Comparison of ENCODE assay signal across 18 cellular contexts in genomic region chr12:132536102-132536876, GRCh38. TPM values are rescaled to one million over a fixed set of nuclear protein-coding genes. Genes with fewer than 3 reads are reported as not detected.
DNase-seq lines count a peak whose midpoint lies in the region; ATAC-seq and TF ChIP-seq lines count a peak whose summit lies in the region.
"Had no signal": no experiment of that assay in that cellular context is flagged by ENCODE, and none has a peak within 500 bp of the region (broad histone marks: within the 10 kb centered on the region; RNA-seq: fewer than 3 reads in every experiment).

No MANE protein-coding gene starts in this region.

- H3K4me3 ChIP-seq in CD4-positive, alpha-beta memory T cell (ENCODE audit: low read length in 2 of 2), result no peak overlapping the region
- H3K4me3 ChIP-seq in HUES64 (ENCODE audit: low read length) (0 out of 2 replicates have a peak overlapping the region, but pooled peaks have one; percentile 3), endodermal cell (ENCODE audit: low read length) (peak overlapping the region; percentile 15)
- H3K4me3 ChIP-seq: BLaER1 treated with 17β-estradiol and CSF1 and Interleukin-3, amounts not matched to agents 10 nM and 100 nM; SJSA1 had no signal

- no peak for TF ChIP-seq CTCF in endodermal cell (conservative IDR thresholded peaks at IDR 0.05)

- TF ChIP-seq POLR2A in GM18505 (IDR thresholded peaks at IDR 0.05; ENCODE audit: borderline replicate concordance, extremely low read depth, insufficient read depth, insufficient read length), result no peak

- peaks cover 7 to 19% (median 14%) of the 10 kb centered on the region in 4 donors for H3K4me1 Mint-ChIP-seq in CD4-positive, alpha-beta memory T cell
- H3K4me1 Mint-ChIP-seq in endodermal cell, result no peaks in the 10 kb centered on the region
- H3K4me1 Mint-ChIP-seq in natural killer cell treated with Interleukin-12 subunit alpha and Interleukin-12 subunit beta and Interleukin-15 and Interleukin-18, amount 100 ng/mL, for 72 hours (ENCODE audit: low read depth in 2 of 2), result peaks cover 29 to 31% of the 10 kb centered on the region in 2 donors

- no peaks in the 10 kb centered on the region for H3K9me3 ChIP-seq in CD4-positive, alpha-beta memory T cell (ENCODE audit: control insufficient read depth in 1 of 2, low read length in 2 of 2)
- H3K9me3 ChIP-seq in HUES64 (ENCODE audit: insufficient read depth, low read depth, low read length) (peaks cover 58% of the 10 kb centered on the region), endodermal cell (ENCODE audit: control insufficient read depth, low read length) (peaks cover 36% of the 10 kb centered on the region)
- H3K9me3 ChIP-seq: BLaER1 treated with 17β-estradiol and CSF1 and Interleukin-3, amounts not matched to agents 10 nM and 100 nM had no signal

- CTCF ChIA-PET in CD4-positive, alpha-beta memory T cell (lab: Charles Lee; ENCODE audit: partially characterized antibody), result no interaction called here

- no peak overlapping the region for H3K27ac ChIP-seq in CD4-positive, alpha-beta memory T cell (ENCODE audit: low read depth, low read length)
- H3K27ac ChIP-seq in HUES64 (ENCODE audit: low read depth, low read length), result no peak overlapping the region
- H3K27ac ChIP-seq in endodermal cell (ENCODE audit: low read depth, low read length), result no peak overlapping the region
- H3K27ac ChIP-seq: BLaER1 treated with 17β-estradiol and CSF1 and Interleukin-3, amounts not matched to agents 10 nM and 100 nM; SJSA1 had no signal

- DNase-seq in CD4-positive, alpha-beta memory T cell, result no peak
- DNase-seq in endodermal cell (no peak), NCI-H1436 treated with DMSO at 0.1 percent for 48 hours (lab: John Stamatoyannopoulos, UW) (no peak), occipital lobe (lab: John Stamatoyannopoulos, UW) (no peak)
- DNase-seq in natural killer cell treated with Interleukin-12 subunit alpha and Interleukin-12 subunit beta and Interleukin-15 and Interleukin-18, amount 100 ng/mL, for 72 hours (ENCODE audit: low spot score), result no peak
- DNase-seq in activated CD4-positive, alpha-beta T cell treated with anti-CD3 and anti-CD28 coated beads for 4 hours, result no peak
- DNase-seq: DND-41, GOT3, HFFc6, KBM-7, MV-4-11, NCI-H1417 treated with DMSO at 0.1 percent for 48 hours, NCI-H2081, NCI-H510A treated with DMSO at 0.1 percent for 48 hours had no signal

- intact Hi-C loops in CD4-positive, alpha-beta memory T cell (cut with micrococcal nuclease), result no loop called here

- H3K27ac Mint-ChIP-seq in CD4-positive, alpha-beta memory T cell, result peak overlapping the region in 4 of 7 donors; percentile 0 to 57 (median 47)
- no peak overlapping the region for H3K27ac Mint-ChIP-seq in endodermal cell
- peak overlapping the region; percentile 33 to 49 for H3K27ac Mint-ChIP-seq in natural killer cell treated with Interleukin-12 subunit alpha and Interleukin-12 subunit beta and Interleukin-15 and Interleukin-18, amount 100 ng/mL, for 72 hours
- H3K27ac Mint-ChIP-seq: HFFc6 had no signal

- POLR2A ChIA-PET in CD4-positive, alpha-beta memory T cell (lab: Charles Lee; ENCODE audit: partially characterized antibody), result no interaction called here

- peaks cover 0 to 5% (median 0%) of the 10 kb centered on the region in 8 donors for H3K9me3 Mint-ChIP-seq in CD4-positive, alpha-beta memory T cell
- H3K9me3 Mint-ChIP-seq in endodermal cell, result peaks cover 53% of the 10 kb centered on the region
- H3K9me3 Mint-ChIP-seq in natural killer cell treated with Interleukin-12 subunit alpha and Interleukin-12 subunit beta and Interleukin-15 and Interleukin-18, amount 100 ng/mL, for 72 hours, result peaks cover 11% of the 10 kb centered on the region

- H3K4me1 ChIP-seq in CD4-positive, alpha-beta memory T cell (ENCODE audit: insufficient read depth, low read length), result no peaks in the 10 kb centered on the region
- no peaks in the 10 kb centered on the region for H3K4me1 ChIP-seq in HUES64 (ENCODE audit: insufficient read depth, low read length)
- no peaks in the 10 kb centered on the region for H3K4me1 ChIP-seq in endodermal cell (ENCODE audit: control insufficient read depth, insufficient read depth, low read length)
- H3K4me1 ChIP-seq: SJSA1 had no signal

- H3K27me3 Mint-ChIP-seq in CD4-positive, alpha-beta memory T cell, result no peaks in the 10 kb centered on the region
- peaks cover 64% of the 10 kb centered on the region for H3K27me3 Mint-ChIP-seq in endodermal cell (ENCODE audit: insufficient read depth)
- no peaks in the 10 kb centered on the region for H3K27me3 Mint-ChIP-seq in natural killer cell treated with Interleukin-12 subunit alpha and Interleukin-12 subunit beta and Interleukin-15 and Interleukin-18, amount 100 ng/mL, for 72 hours

- 92% methylated on average over 16 of the region's 16 CpGs for WGBS in HUES64
- WGBS in endodermal cell (ENCODE audit: insufficient coverage in 1 of 2, insufficient read length in 1 of 2), 2 experiments, result 92 to 94% methylated on average over 15 to 16 of the region's 16 CpGs

- no peak for ATAC-seq in natural killer cell treated with Interleukin-12 subunit alpha and Interleukin-12 subunit beta and Interleukin-15 and Interleukin-18, amount 100 ng/mL, for 72 hours
- ATAC-seq in GM18505 (IDR thresholded peaks at IDR 0.05; ENCODE audit: unreplicated experiment), result no peak

- no peaks in the 10 kb centered on the region for H3K36me3 ChIP-seq in CD4-positive, alpha-beta memory T cell (ENCODE audit: insufficient read depth, low read length)
- H3K36me3 ChIP-seq in HUES64 (ENCODE audit: insufficient read depth, low read length) (peaks cover 3% of the 10 kb centered on the region; the same call in 1 of the 2 replicates), endodermal cell (ENCODE audit: control insufficient read depth, insufficient read depth, low read length) (no peaks in the 10 kb centered on the region)
- H3K36me3 ChIP-seq: BLaER1 treated with 17β-estradiol and CSF1 and Interleukin-3, amounts not matched to agents 10 nM and 100 nM; SJSA1 had no signal

- no peak overlapping the region for H3K4me3 Mint-ChIP-seq in CD4-positive, alpha-beta memory T cell
- H3K4me3 Mint-ChIP-seq in endodermal cell, result no peak overlapping the region
- peak overlapping the region; percentile 3 for H3K4me3 Mint-ChIP-seq in natural killer cell treated with Interleukin-12 subunit alpha and Interleukin-12 subunit beta and Interleukin-15 and Interleukin-18, amount 100 ng/mL, for 72 hours
- H3K4me3 Mint-ChIP-seq: HFFc6 had no signal

- no peaks in the 10 kb centered on the region for H3K27me3 ChIP-seq in CD4-positive, alpha-beta memory T cell (ENCODE audit: insufficient read depth, low read length)
- H3K27me3 ChIP-seq in HUES64 (ENCODE audit: insufficient read depth, low read length), result peaks cover 36% of the 10 kb centered on the region
- peaks cover 10% of the 10 kb centered on the region for H3K27me3 ChIP-seq in endodermal cell (ENCODE audit: control insufficient read depth, insufficient read depth, low read length, poor library complexity, severe bottlenecking)
- H3K27me3 ChIP-seq: SJSA1 had no signal

- H3K9ac ChIP-seq in HUES64 (ENCODE audit: low read depth, low read length), result no peak overlapping the region
- no peak overlapping the region for H3K9ac ChIP-seq in endodermal cell (ENCODE audit: extremely low read depth, low read length, poor library complexity, severe bottlenecking)
- H3K9ac ChIP-seq: BLaER1 treated with 17β-estradiol and CSF1 and Interleukin-3, amounts not matched to agents 10 nM and 100 nM had no signal

- H3K36me3 Mint-ChIP-seq in CD4-positive, alpha-beta memory T cell, result peaks cover 2 to 16% of the 10 kb centered on the region in 2 donors
- peaks cover 25% of the 10 kb centered on the region for H3K36me3 Mint-ChIP-seq in endodermal cell (ENCODE audit: low read depth)
- no peaks in the 10 kb centered on the region for H3K36me3 Mint-ChIP-seq in natural killer cell treated with Interleukin-12 subunit alpha and Interleukin-12 subunit beta and Interleukin-15 and Interleukin-18, amount 100 ng/mL, for 72 hours

RNA-seq across cellular contexts. Expression of gene FBRSL1, which starts 46.3 kb away (rescaled TPM):
- total RNA-seq in CD4-positive, alpha-beta memory T cell, result 100 to 1,000 TPM in 1 of 2 experiments, 10 to 100 TPM in 1; 97.3 to 101 TPM
- 1 to 10 TPM in 1 of 2 donors, not detected in 1; 3.1 TPM for polyA plus RNA-seq in CD4-positive, alpha-beta memory T cell
- polyA plus RNA-seq in HUES64 (2013, experiment 1 of 2), result 59.9 TPM
- 46.1 TPM for polyA plus RNA-seq in HUES64 (2013, experiment 2 of 2)
- total RNA-seq in endodermal cell (10 to 100 TPM; 74.9 to 92.3 TPM), occipital lobe (5.3 TPM)
- polyA plus RNA-seq in endodermal cell (2013, experiment 1 of 2), result 72.6 TPM
- polyA plus RNA-seq in endodermal cell (2013, experiment 2 of 2), result 64.1 TPM
- total RNA-seq in natural killer cell treated with Interleukin-12 subunit alpha and Interleukin-12 subunit beta and Interleukin-15 and Interleukin-18, amount 100 ng/mL, for 72 hours, result 10 to 100 TPM; 38.0 to 91.5 TPM

Comparison
In these comparisons a context has a peak if more than half of its experiments do, and no peak if none do; other contexts are left out.
1. H3K4me3 ChIP-seq: peak in HUES64 (single experiment) and endodermal cell (single experiment); none in CD4-positive, alpha-beta memory T cell (0 of 2).